14 cellular contexts compared by ENCODE assay signal in the genomic region with DNA sequence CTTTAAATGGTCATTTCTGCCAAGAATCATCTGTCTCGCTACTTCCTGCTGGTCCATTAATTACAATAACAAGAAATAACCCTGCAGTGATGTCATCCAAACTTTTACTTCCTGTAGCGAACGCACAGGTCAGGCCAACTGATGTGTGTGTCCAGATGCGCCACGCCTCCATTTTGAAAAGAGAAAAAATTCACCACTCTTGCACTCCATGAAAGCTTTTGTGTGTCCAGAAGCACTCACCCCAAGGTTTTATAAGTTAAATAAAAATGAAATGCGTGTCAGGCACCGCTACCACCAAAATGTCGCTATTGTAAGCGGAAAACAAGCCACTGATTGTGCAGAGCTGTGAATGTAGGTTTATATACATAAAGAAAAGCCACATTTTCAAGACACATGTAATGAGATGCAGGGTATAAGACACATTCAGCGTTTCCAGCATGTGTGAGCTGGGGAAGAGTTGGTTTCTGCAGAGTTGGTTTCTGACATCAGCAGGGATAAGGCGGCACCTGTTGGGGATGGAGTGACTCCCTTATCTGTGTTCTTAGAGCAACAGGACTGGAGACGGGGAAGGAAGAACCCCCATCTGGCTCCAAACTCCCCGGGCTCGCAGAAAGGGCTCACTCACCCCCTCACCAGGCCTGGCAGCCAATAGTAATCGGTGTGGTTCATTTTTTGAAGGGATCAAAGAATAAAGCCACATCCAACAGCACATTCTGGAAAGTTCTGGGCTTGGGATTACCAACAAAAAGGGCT.
DNase-seq lines count a peak whose midpoint lies in the region; ATAC-seq and TF ChIP-seq lines count a peak whose summit lies in the region.
"Had no signal": no experiment of that assay in that cellular context is flagged by ENCODE, and none has a peak within 500 bp of the region (broad histone marks: within the 10 kb centered on the region; RNA-seq: fewer than 3 reads in every experiment).

No MANE protein-coding gene starts in this region.

- DNase-seq in A673 (ENCODE audit: low spot score) (no peak), caudate nucleus (lab: John Stamatoyannopoulos, UW) (peak in 1 of 61 donors; percentile 18), hepatic stellate cell (ENCODE audit: low spot score) (peak; percentile 79), sciatic nerve (ENCODE audit: low spot score) (no peak), body of pancreas (no peak)
- DNase-seq: activated CD4-positive, alpha-beta T cell treated with anti-CD3 and anti-CD28 coated beads for 36 hours; activated naive CD8-positive, alpha-beta T cell treated with anti-CD3 and anti-CD28 coated beads, Interleukin-2, amount 10 ng/mL, durations not matched to agents 7 days and 5 days; NCI-H2029 treated with DMSO at 0.1 percent for 48 hours; NCI-H82 had no signal

- TF ChIP-seq POLR2A in body of pancreas (IDR thresholded peaks at IDR 0.05) = no peak

- peaks cover 46% of the 10 kb centered on the region for H3K79me2 ChIP-seq in parathyroid adenoma

- H3K4me2 ChIP-seq in parathyroid adenoma (ENCODE audit: low read length) = no peak overlapping the region
- H3K4me2 ChIP-seq: A549 had no signal

- no TSS peak for BruUV-seq in A673 (replicated peaks; lab: Mats Ljungman, UMichigan)

- POLR2A ChIA-PET in A673 (lab: Charles Lee; ENCODE audit: low non-redundant PET) = no interaction called here

- no peak for ATAC-seq in sciatic nerve
- no peak for ATAC-seq in HG02678 (IDR thresholded peaks at IDR 0.05; ENCODE audit: unreplicated experiment)
- no peak for ATAC-seq in HG02938 (IDR thresholded peaks at IDR 0.05; ENCODE audit: unreplicated experiment)
- ATAC-seq in body of pancreas = no peak
- ATAC-seq: A549; activated CD4-positive, alpha-beta T cell treated with anti-CD3 and anti-CD28 coated beads for 36 hours; pancreas had no signal

- CTCF ChIA-PET in A673 (lab: Charles Lee) = no interaction called here

- intact Hi-C loops in A673 (cut with micrococcal nuclease; ENCODE audit: unreplicated experiment) = no loop called here
- intact Hi-C loops in sciatic nerve (cut with DNase I) = loop anchor here (10.0 kb wide), 1 partner anchor 622 kb away; a partner anchor contains a TSS
- intact Hi-C loops in body of pancreas (cut with DNase I) = no loop called here

- H3K4me1 ChIP-seq in A673 (ENCODE audit: insufficient read depth, low read length, poor library complexity, severe bottlenecking) (no peaks in the 10 kb centered on the region), parathyroid adenoma (no peaks in the 10 kb centered on the region), body of pancreas (peaks cover 10% of the 10 kb centered on the region)

- WGBS in body of pancreas, 2 donors = 80 to 85% methylated on average over 15 of the region's 15 CpGs

- H3K9me3 ChIP-seq in A673 (ENCODE audit: low read depth, low read length, poor library complexity, severe bottlenecking) (no peaks in the 10 kb centered on the region), parathyroid adenoma (ENCODE audit: control insufficient read depth, low read length) (no peaks in the 10 kb centered on the region), body of pancreas (no peaks in the 10 kb centered on the region)
- H3K9me3 ChIP-seq: A549, pancreas had no signal

- TF ChIP-seq CTCF in A673 (conservative IDR thresholded peaks at IDR 0.05; ENCODE audit: low read depth, low read length) = no peak
- TF ChIP-seq CTCF in parathyroid adenoma (IDR thresholded peaks at IDR 0.05) = no peak
- TF ChIP-seq CTCF in body of pancreas (IDR thresholded peaks at IDR 0.05) = no peak

- no peaks in the 10 kb centered on the region for H3K36me3 ChIP-seq in A673 (ENCODE audit: insufficient read depth, low read length, poor library complexity, severe bottlenecking)
- H3K36me3 ChIP-seq in parathyroid adenoma (ENCODE audit: control insufficient read depth, insufficient read depth, low read length) = no peaks in the 10 kb centered on the region
- peaks cover 0 to 3% of the 10 kb centered on the region in 2 donors for H3K36me3 ChIP-seq in body of pancreas (replicated peaks in 1 of 2; ENCODE audit: insufficient read depth in 1 of 2, low read depth in 2 of 2)

- H3K27me3 ChIP-seq in A673 (replicated peaks; ENCODE audit: insufficient read depth, low read depth, low read length, poor library complexity) = no peaks in the 10 kb centered on the region
- no peaks in the 10 kb centered on the region for H3K27me3 ChIP-seq in parathyroid adenoma (ENCODE audit: control insufficient read depth, insufficient read depth, low read length)
- no peaks in the 10 kb centered on the region for H3K27me3 ChIP-seq in body of pancreas
- H3K27me3 ChIP-seq: pancreas had no signal

- no peak overlapping the region for H3K9ac ChIP-seq in parathyroid adenoma

- H3K4me3 ChIP-seq in A673 (ENCODE audit: low read depth, low read length, poor library complexity, severe bottlenecking) = no peak overlapping the region
- no peak overlapping the region for H3K4me3 ChIP-seq in parathyroid adenoma (ENCODE audit: low read depth, low read length)
- no peak overlapping the region for H3K4me3 ChIP-seq in body of pancreas
- H3K4me3 ChIP-seq: A549, pancreas had no signal

- H2AFZ ChIP-seq in parathyroid adenoma = no peak overlapping the region

- H3K27ac ChIP-seq in A673 (ENCODE audit: low read depth, low read length, poor library complexity, severe bottlenecking) (peak overlapping the region; percentile 35), caudate nucleus (ENCODE audit: low read depth, low read length) (peak overlapping the region; percentile 12), parathyroid adenoma (peak overlapping the region; percentile 12), body of pancreas (peak overlapping the region in 1 of 4 donors; percentile 8)
- H3K27ac ChIP-seq: A549, pancreas had no signal
